Comparison of ENCODE assay signal across 9 cellular contexts in genomic region chr9:107489144-107489673, GRCh38. TPM values are rescaled to one million over a fixed set of nuclear protein-coding genes. Genes with fewer than 3 reads are reported as not detected.
DNase-seq lines count a peak whose midpoint lies in the region; ATAC-seq and TF ChIP-seq lines count a peak whose summit lies in the region.
"Had no signal": no experiment of that assay in that cellular context is flagged by ENCODE, and none has a peak within 500 bp of the region (broad histone marks: within the 10 kb centered on the region; RNA-seq: fewer than 3 reads in every experiment).

No MANE protein-coding gene starts in this region.

- H3K9me3 ChIP-seq in SJSA1 (replicated peaks), result no peaks in the 10 kb centered on the region

- H3K4me1 ChIP-seq in SJSA1 (replicated peaks), result peaks cover 16% of the 10 kb centered on the region
- peaks cover 4% of the 10 kb centered on the region for H3K4me1 ChIP-seq in rectal smooth muscle tissue (ENCODE audit: control insufficient read depth, insufficient read depth, low read length)

- no peak overlapping the region for H3K27ac ChIP-seq in SJSA1
- H3K27ac ChIP-seq in rectal smooth muscle tissue (ENCODE audit: low read depth, low read length), result peak overlapping the region; percentile 74

- peak overlapping the region; percentile 46 for H3K9ac ChIP-seq in rectal smooth muscle tissue (ENCODE audit: low read length)

- ATAC-seq in HG02763 (IDR thresholded peaks at IDR 0.05; ENCODE audit: unreplicated experiment), result peak; percentile 34

- no peak for TF ChIP-seq CTCF in fibroblast of the aortic adventitia (IDR thresholded peaks at IDR 0.05; ENCODE audit: insufficient read depth, low read length)

- H3K36me3 ChIP-seq in SJSA1, result no peaks in the 10 kb centered on the region; the same call in 1 of the 2 replicates
- H3K36me3 ChIP-seq in rectal smooth muscle tissue (ENCODE audit: control insufficient read depth, insufficient read depth, low read length), result peaks cover 8% of the 10 kb centered on the region

- H3K27me3 ChIP-seq in SJSA1 (replicated peaks) (no peaks in the 10 kb centered on the region), rectal smooth muscle tissue (ENCODE audit: control insufficient read depth, insufficient read depth, low read length) (no peaks in the 10 kb centered on the region)

- peak; percentile 16 for DNase-seq in NCI-H510A treated with DMSO at 0.1 percent for 48 hours (lab: John Stamatoyannopoulos, UW)
- no peak for DNase-seq in NCI-H510A (lab: John Stamatoyannopoulos, UW)
- DNase-seq in SJSA1 (ENCODE audit: low read depth in 1 of 2, low spot score in 2 of 2), result peak in 1 of 2 experiments; percentile 26
- DNase-seq in fibroblast of the aortic adventitia (ENCODE audit: low read depth), result peak; percentile 34
- DNase-seq in AG08396 (ENCODE audit: low spot score), result no peak
- no peak for DNase-seq in CD1c-positive myeloid dendritic cell (ENCODE audit: extremely low spot score)
- DNase-seq: DND-41 had no signal

- H3K4me3 ChIP-seq in SJSA1, result peak overlapping the region; percentile 58
- H3K4me3 ChIP-seq in fibroblast of the aortic adventitia (ENCODE audit: low read depth, low read length), result peak overlapping the region; percentile 92
- peak overlapping the region; percentile 75 for H3K4me3 ChIP-seq in rectal smooth muscle tissue (ENCODE audit: low read length)

RNA-seq across cellular contexts. Expression of gene KLF4, which starts 0.4 kb away (rescaled TPM):
- 1.00 and 1.5 TPM in 2 replicates for total RNA-seq in SJSA1 (2014; rRNA removed; shearing (Covaris generic))
- 16.8 and 43.9 TPM in 2 replicates for total RNA-seq in fibroblast of the aortic adventitia (ENCODE audit: low replicate concordance)

Comparison
In these comparisons a context has a peak if more than half of its experiments do, and no peak if none do; other contexts are left out.
1. DNase-seq: peak in NCI-H510A treated with DMSO at 0.1 percent for 48 hours (single experiment) and fibroblast of the aortic adventitia (single experiment); none in NCI-H510A (single experiment), AG08396 (single experiment) and CD1c-positive myeloid dendritic cell (single experiment).
2. Peak in every context shown above with its lines, with median percentiles within 50 percentile points of each other: H3K4me3 ChIP-seq.